ENCODE assay signal across 8 cellular contexts in the genomic region with DNA sequence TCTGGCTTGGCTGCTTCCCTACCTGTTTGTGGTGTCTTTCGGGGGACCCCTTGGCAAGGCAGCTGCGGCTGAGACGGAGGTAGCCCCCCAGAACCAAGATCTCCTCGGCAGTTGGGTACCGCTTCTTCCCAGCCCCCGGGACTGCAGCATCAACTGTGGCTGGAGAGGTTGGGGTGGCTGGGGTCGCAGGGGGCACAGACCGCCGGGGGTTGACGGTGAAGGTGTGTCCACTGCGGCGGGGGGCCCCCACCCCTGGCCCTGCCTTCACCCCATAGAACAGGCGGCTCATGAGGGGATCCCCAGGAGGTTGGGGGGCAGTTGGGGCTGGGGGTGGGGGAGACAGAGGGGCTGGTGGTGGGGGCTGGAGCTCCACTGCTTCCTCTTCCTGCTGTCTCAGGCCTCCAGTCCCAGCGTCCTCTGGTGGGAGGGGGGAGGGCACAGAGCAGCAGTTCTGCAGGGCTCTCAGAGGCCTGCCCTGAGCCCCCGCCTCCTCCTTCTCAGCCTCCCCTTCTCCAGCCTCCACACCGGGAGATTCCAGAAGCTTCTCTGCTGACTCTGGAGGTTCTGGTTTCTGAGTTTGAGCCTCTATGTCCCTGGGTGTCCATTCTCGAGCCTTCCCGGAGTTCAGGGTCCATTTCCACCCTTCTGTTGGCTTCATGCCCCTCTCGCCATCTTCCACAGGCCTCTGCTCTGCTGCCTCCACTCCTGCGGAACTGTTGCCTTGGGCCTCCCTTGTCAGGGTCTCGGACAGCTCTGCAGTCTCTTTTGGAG. TPM values are rescaled to one million over a fixed set of nuclear protein-coding genes. Genes with fewer than 3 reads are reported as not detected.
DNase-seq lines count a peak whose midpoint lies in the region; ATAC-seq and TF ChIP-seq lines count a peak whose summit lies in the region.

No MANE protein-coding gene starts in this region.

- intact Hi-C loops in HCT116 (cut with micrococcal nuclease): no loop called here

- no peaks in the 10 kb centered on the region for H3K9me2 ChIP-seq in HCT116 (ENCODE audit: insufficient read depth)

- peaks cover 49 to 73% of the 10 kb centered on the region in 2 experiments for H3K4me1 ChIP-seq in HCT116 (ENCODE audit: control insufficient read depth in 1 of 2, insufficient read depth in 2 of 2, low read length in 2 of 2)

- no peaks in the 10 kb centered on the region for H3K27me3 ChIP-seq in HCT116 (ENCODE audit: insufficient read depth, low read length)

- TF ChIP-seq RAD21 in HCT116 (IDR thresholded peaks at IDR 0.05; ENCODE audit: low read depth): no peak

- no peak for DNase-seq in HCT116 (ENCODE audit: low read depth, low spot score)
- DNase-seq in T-helper 9 cell: peak; percentile 29
- no peak for DNase-seq in chondrocyte (ENCODE audit: low spot score)
- peak; percentile 36 to 65 for DNase-seq in lung microvascular endothelial cell (ENCODE audit: low read depth in 2 of 2)
- DNase-seq in NCI-H524 treated with DMSO at 0.1 percent for 48 hours (lab: John Stamatoyannopoulos, UW): no peak
- no peak for DNase-seq in NCI-H2107 (lab: John Stamatoyannopoulos, UW)
- no peak for DNase-seq in superior temporal gyrus (ENCODE audit: extremely low spot score)

- H2AFZ ChIP-seq in HCT116 (ENCODE audit: low read depth, low read length, poor library complexity, severe bottlenecking): no peak overlapping the region

- H3K36me3 ChIP-seq in HCT116 (ENCODE audit: control insufficient read depth in 1 of 2, insufficient read depth in 2 of 2, low read length in 2 of 2): no peaks in the 10 kb centered on the region

- no peaks in the 10 kb centered on the region for H3K27me3 Mint-ChIP-seq in chondrocyte (ENCODE audit: low read depth)
- H3K27me3 Mint-ChIP-seq in stimulated activated naive CD8-positive, alpha-beta T cell treated with anti-CD3 and anti-CD28 coated beads, Interleukin-15, Interleukin-2, amounts not matched to agents 100 ng/mL and 50 ng/mL, for 24 hours: no peaks in the 10 kb centered on the region

- H3K9me3 Mint-ChIP-seq in chondrocyte (ENCODE audit: low read depth): no peaks in the 10 kb centered on the region
- no peaks in the 10 kb centered on the region for H3K9me3 Mint-ChIP-seq in stimulated activated naive CD8-positive, alpha-beta T cell treated with anti-CD3 and anti-CD28 coated beads, Interleukin-15, Interleukin-2, amounts not matched to agents 100 ng/mL and 50 ng/mL, for 24 hours

- BruUV-seq in HCT116 (replicated peaks; lab: Mats Ljungman, UMichigan): no TSS peak

- TF ChIP-seq POLR2A in HCT116 (IDR thresholded peaks at IDR 0.05; ENCODE audit: borderline replicate concordance, extremely low read depth, insufficient read depth, insufficient read length): no peak

- peak overlapping the region; percentile 38 to 54; a peak in 2 of 4 replicates for H3K4me3 ChIP-seq in HCT116 (replicated peaks in 1 of 2; ENCODE audit: low read depth in 1 of 2, low read length in 2 of 2)

- no peaks in the 10 kb centered on the region for H4K20me1 ChIP-seq in HCT116 (ENCODE audit: insufficient read depth)

- TF ChIP-seq CTCF in HCT116 (IDR thresholded peaks at IDR 0.05 in 2 of 3, conservative IDR thresholded peaks at IDR 0.05 in 1 of 3; ENCODE audit: borderline replicate concordance in 1 of 3, insufficient read depth in 1 of 3, low read depth in 2 of 3, low read length in 2 of 3) (no peak), chondrocyte (IDR thresholded peaks at IDR 0.05) (no peak)

- peaks cover 66% of the 10 kb centered on the region for H3K4me1 Mint-ChIP-seq in chondrocyte (ENCODE audit: low read depth)
- peaks cover 44% of the 10 kb centered on the region for H3K4me1 Mint-ChIP-seq in stimulated activated naive CD8-positive, alpha-beta T cell treated with anti-CD3 and anti-CD28 coated beads, Interleukin-15, Interleukin-2, amounts not matched to agents 100 ng/mL and 50 ng/mL, for 24 hours (ENCODE audit: low read depth)

- no peak for ATAC-seq in HCT116

- peak overlapping the region; percentile 95 for H3K9ac ChIP-seq in HCT116 (ENCODE audit: low read length)

- no peaks in the 10 kb centered on the region for H3K9me3 ChIP-seq in HCT116 (ENCODE audit: control insufficient read depth in 1 of 2, insufficient read depth in 1 of 2, low read depth in 1 of 2, low read length in 2 of 2)

- peaks cover 31% of the 10 kb centered on the region for H3K36me3 Mint-ChIP-seq in chondrocyte (ENCODE audit: low read depth)
- peaks cover 56% of the 10 kb centered on the region for H3K36me3 Mint-ChIP-seq in stimulated activated naive CD8-positive, alpha-beta T cell treated with anti-CD3 and anti-CD28 coated beads, Interleukin-15, Interleukin-2, amounts not matched to agents 100 ng/mL and 50 ng/mL, for 24 hours (ENCODE audit: low read depth)

- RAD21 ChIA-PET in HCT116 (lab: Charles Lee; ENCODE audit: low non-redundant PET in 1 of 2, low total read pairs in 2 of 2, uncharacterized antibody in 2 of 2, unreplicated experiment in 2 of 2): no interaction called here

- peak overlapping the region; percentile 85 for H3K27ac ChIP-seq in HCT116 (ENCODE audit: low read depth, low read length)

- peaks cover 58% of the 10 kb centered on the region for H3K79me2 ChIP-seq in HCT116 (ENCODE audit: insufficient read depth, low read length)

- peak overlapping the region; percentile 97 for H3K27ac Mint-ChIP-seq in chondrocyte (ENCODE audit: unreplicated experiment)
- peak overlapping the region; percentile 95 for H3K27ac Mint-ChIP-seq in stimulated activated naive CD8-positive, alpha-beta T cell treated with anti-CD3 and anti-CD28 coated beads, Interleukin-15, Interleukin-2, amounts not matched to agents 100 ng/mL and 50 ng/mL, for 24 hours

- H3K4me3 Mint-ChIP-seq in chondrocyte (ENCODE audit: unreplicated experiment): peak overlapping the region; percentile 99
- H3K4me3 Mint-ChIP-seq in stimulated activated naive CD8-positive, alpha-beta T cell treated with anti-CD3 and anti-CD28 coated beads, Interleukin-15, Interleukin-2, amounts not matched to agents 100 ng/mL and 50 ng/mL, for 24 hours: peak overlapping the region; percentile 97

- POLR2A ChIA-PET in HCT116 (lab: Charles Lee): no interaction called here

- peak overlapping the region; percentile 98 for H3K4me2 ChIP-seq in HCT116 (ENCODE audit: low read length)

- CTCF ChIA-PET in HCT116 (lab: Charles Lee): no interaction called here

TF ChIP-seq in HCT116, 20 proteins besides CTCF, POLR2A, EP300 and RAD21 (continues in another document):
- TF ChIP-seq ZNF274 (IDR thresholded peaks at IDR 0.05; ENCODE audit: low read depth, low read length) (no peak), EZH2 (IDR thresholded peaks at IDR 0.05) (no peak), ZFX (IDR thresholded peaks at IDR 0.05) (no peak), CBX3 (IDR thresholded peaks at IDR 0.05; ENCODE audit: low read depth) (no peak), SIN3A (IDR thresholded peaks at IDR 0.05; ENCODE audit: low read depth) (no peak), YY1 (IDR thresholded peaks at IDR 0.05; ENCODE audit: extremely low read depth, insufficient replicate concordance, low read depth, low read length) (no peak), SRF (IDR thresholded peaks at IDR 0.05; ENCODE audit: low read depth) (no peak), EZH2phosphoT487 (IDR thresholded peaks at IDR 0.05; ENCODE audit: borderline replicate concordance) (no peak), ELF1 (IDR thresholded peaks at IDR 0.05; ENCODE audit: borderline replicate concordance, low read depth) (no peak)
- TF ChIP-seq, protein P1, sequence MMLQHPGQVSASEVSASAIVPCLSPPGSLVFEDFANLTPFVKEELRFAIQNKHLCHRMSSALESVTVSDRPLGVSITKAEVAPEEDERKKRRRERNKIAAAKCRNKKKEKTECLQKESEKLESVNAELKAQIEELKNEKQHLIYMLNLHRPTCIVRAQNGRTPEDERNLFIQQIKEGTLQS (IDR thresholded peaks at IDR 0.05): no peak
- TF ChIP-seq, protein P2, sequence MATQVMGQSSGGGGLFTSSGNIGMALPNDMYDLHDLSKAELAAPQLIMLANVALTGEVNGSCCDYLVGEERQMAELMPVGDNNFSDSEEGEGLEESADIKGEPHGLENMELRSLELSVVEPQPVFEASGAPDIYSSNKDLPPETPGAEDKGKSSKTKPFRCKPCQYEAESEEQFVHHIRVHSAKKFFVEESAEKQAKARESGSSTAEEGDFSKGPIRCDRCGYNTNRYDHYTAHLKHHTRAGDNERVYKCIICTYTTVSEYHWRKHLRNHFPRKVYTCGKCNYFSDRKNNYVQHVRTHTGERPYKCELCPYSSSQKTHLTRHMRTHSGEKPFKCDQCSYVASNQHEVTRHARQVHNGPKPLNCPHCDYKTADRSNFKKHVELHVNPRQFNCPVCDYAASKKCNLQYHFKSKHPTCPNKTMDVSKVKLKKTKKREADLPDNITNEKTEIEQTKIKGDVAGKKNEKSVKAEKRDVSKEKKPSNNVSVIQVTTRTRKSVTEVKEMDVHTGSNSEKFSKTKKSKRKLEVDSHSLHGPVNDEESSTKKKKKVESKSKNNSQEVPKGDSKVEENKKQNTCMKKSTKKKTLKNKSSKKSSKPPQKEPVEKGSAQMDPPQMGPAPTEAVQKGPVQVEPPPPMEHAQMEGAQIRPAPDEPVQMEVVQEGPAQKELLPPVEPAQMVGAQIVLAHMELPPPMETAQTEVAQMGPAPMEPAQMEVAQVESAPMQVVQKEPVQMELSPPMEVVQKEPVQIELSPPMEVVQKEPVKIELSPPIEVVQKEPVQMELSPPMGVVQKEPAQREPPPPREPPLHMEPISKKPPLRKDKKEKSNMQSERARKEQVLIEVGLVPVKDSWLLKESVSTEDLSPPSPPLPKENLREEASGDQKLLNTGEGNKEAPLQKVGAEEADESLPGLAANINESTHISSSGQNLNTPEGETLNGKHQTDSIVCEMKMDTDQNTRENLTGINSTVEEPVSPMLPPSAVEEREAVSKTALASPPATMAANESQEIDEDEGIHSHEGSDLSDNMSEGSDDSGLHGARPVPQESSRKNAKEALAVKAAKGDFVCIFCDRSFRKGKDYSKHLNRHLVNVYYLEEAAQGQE (IDR thresholded peaks at IDR 0.05; ENCODE audit: low read depth): no peak

RNA-seq across cellular contexts. Expression of a gene that starts 1.9 kb away (rescaled TPM):
- total RNA-seq in HCT116 (2021; ENCODE audit: unreplicated experiment): 33.6 TPM
- polyA plus RNA-seq in HCT116 (2012): 30.7 and 36.9 TPM in 2 replicates
- 99.9 to 171 TPM (median 165 TPM) in 3 replicates for total RNA-seq in chondrocyte
- 31.5 and 33.6 TPM in 2 replicates for total RNA-seq in lung microvascular endothelial cell

RNA-seq across cellular contexts. Expression of a gene that starts 6.2 kb away (rescaled TPM):
- total RNA-seq in HCT116 (2021; ENCODE audit: unreplicated experiment) (13.6 TPM), chondrocyte (18.6 to 26.3 TPM (median 20.0 TPM) in 3 replicates), lung microvascular endothelial cell (1.6 and 2.2 TPM in 2 replicates)
- 13.3 and 18.6 TPM in 2 replicates for polyA plus RNA-seq in HCT116 (2012)

RNA-seq across cellular contexts. Expression of a gene that starts 11.8 kb away (rescaled TPM):
- total RNA-seq in HCT116 (2021; ENCODE audit: unreplicated experiment) (46.0 TPM), chondrocyte (20.4 to 29.6 TPM (median 22.6 TPM) in 3 replicates), lung microvascular endothelial cell (25.1 and 32.5 TPM in 2 replicates)
- polyA plus RNA-seq in HCT116 (2012): 52.5 and 53.1 TPM in 2 replicates

RNA-seq across cellular contexts. Expression of a gene that starts 32.5 kb away (rescaled TPM):
- total RNA-seq in HCT116 (2021; ENCODE audit: unreplicated experiment) (75.8 TPM), chondrocyte (25.5 to 33.5 TPM (median 33.1 TPM) in 3 replicates), lung microvascular endothelial cell (3.0 and 4.1 TPM in 2 replicates)
- 55.7 and 59.3 TPM in 2 replicates for polyA plus RNA-seq in HCT116 (2012)

RNA-seq across cellular contexts. Expression of a gene that starts 35.6 kb away (rescaled TPM):
- total RNA-seq in HCT116 (2021; ENCODE audit: unreplicated experiment) (886 TPM), chondrocyte (681 to 975 TPM (median 692 TPM) in 3 replicates), lung microvascular endothelial cell (267 and 311 TPM in 2 replicates)
- 716 and 796 TPM in 2 replicates for polyA plus RNA-seq in HCT116 (2012)

Comparison
In these comparisons a context has a peak if more than half of its experiments do, and no peak if none do; other contexts are left out.
1. DNase-seq: peak in T-helper 9 cell (single experiment) and lung microvascular endothelial cell (2 of 2); none in HCT116 (single experiment), chondrocyte (single experiment), NCI-H524 treated with DMSO at 0.1 percent for 48 hours (single experiment), NCI-H2107 (single experiment) and superior temporal gyrus (single experiment).